15 cellular contexts compared by ENCODE assay signal in genomic region chr12:106644335-106645073, GRCh38.
DNase-seq lines count a peak whose midpoint lies in the region; ATAC-seq and TF ChIP-seq lines count a peak whose summit lies in the region.
"Had no signal": no experiment of that assay in that cellular context is flagged by ENCODE, and none has a peak within 500 bp of the region (broad histone marks: within the 10 kb centered on the region; RNA-seq: fewer than 3 reads in every experiment).

No MANE protein-coding gene starts in this region.

- peak overlapping the region; percentile 42 for H3K18ac ChIP-seq in neuronal stem cell (ENCODE audit: low read length)

- no peak overlapping the region for H2BK12ac ChIP-seq in neuronal stem cell (ENCODE audit: low read length)

- H3K27me3 ChIP-seq in dorsolateral prefrontal cortex: no peaks in the 10 kb centered on the region
- H3K27me3 ChIP-seq in neuronal stem cell (ENCODE audit: control insufficient read depth in 3 of 3, insufficient read depth in 3 of 3, low read depth in 1 of 3, low read length in 3 of 3): no peaks in the 10 kb centered on the region

- H3K23ac ChIP-seq in neuronal stem cell (ENCODE audit: low read depth, low read length, poor library complexity): no peak overlapping the region

- WGBS in neuronal stem cell (ENCODE audit: extremely low coverage in 2 of 2, insufficient read length in 2 of 2, insufficient replicate concordance in 1 of 2), 2 donors: no CpG with 5 or more reads among the region's 16 CpGs

- H3K4ac ChIP-seq in neuronal stem cell (ENCODE audit: low read length): no peak overlapping the region

- no peaks in the 10 kb centered on the region for H3K79me1 ChIP-seq in neuronal stem cell (ENCODE audit: low read depth, low read length)

- peak; percentile 15 for DNase-seq in NOMO-1 treated with DMSO at 0.1 percent for 48 hours (lab: John Stamatoyannopoulos, UW; ENCODE audit: unreplicated experiment)
- no peak for DNase-seq in NOMO-1 treated with dmso at 0.1 percent for 144 hours (lab: John Stamatoyannopoulos, UW; ENCODE audit: unreplicated experiment)
- peak in 7 of 10 donors; percentile 8 to 64 (median 49) for DNase-seq in dorsolateral prefrontal cortex
- DNase-seq in neuronal stem cell (ENCODE audit: low spot score): no peak
- DNase-seq in SKM-1 treated with dmso at 0.1 percent for 144 hours (lab: John Stamatoyannopoulos, UW; ENCODE audit: unreplicated experiment): no peak
- no peak for DNase-seq in activated naive CD4-positive, alpha-beta T cell treated with Interleukin-2 at 50 U/mL for 16 hours
- DNase-seq: activated CD4-positive, alpha-beta T cell treated with anti-CD3 and anti-CD28 coated beads for 48 hours; BE2C; HCEC 1CT had no signal

- peak in 2 of 56 donors; percentile 10 to 15 for TF ChIP-seq CTCF in dorsolateral prefrontal cortex (IDR thresholded peaks at IDR 0.05 in 54 of 56, conservative IDR thresholded peaks at IDR 0.05 in 2 of 56; ENCODE audit: low read depth in 1 of 56, partially characterized antibody in 56 of 56)

- H3K4me3 ChIP-seq in dorsolateral prefrontal cortex: peak overlapping the region in 34 of 59 donors; percentile 1 to 54 (median 27)
- H3K4me3 ChIP-seq in neuronal stem cell (ENCODE audit: low read length in 2 of 2): no peak overlapping the region
- H3K4me3 ChIP-seq: coronary artery, skin epidermis had no signal

- no peak overlapping the region for H2BK15ac ChIP-seq in neuronal stem cell (ENCODE audit: low read length)

- H4K8ac ChIP-seq in neuronal stem cell (ENCODE audit: low read depth, low read length): no peak overlapping the region

- H3K36me3 ChIP-seq in neuronal stem cell (replicated peaks in 1 of 2; ENCODE audit: control insufficient read depth in 2 of 2, insufficient read depth in 2 of 2, low read length in 2 of 2): peaks cover 0 to 99% of the 10 kb centered on the region in 2 donors
- H3K36me3 ChIP-seq: BE2C had no signal

- H3K14ac ChIP-seq in neuronal stem cell (ENCODE audit: low read length): no peak overlapping the region

- ATAC-seq in GM18502 (IDR thresholded peaks at IDR 0.05; ENCODE audit: poor library complexity, unreplicated experiment): no peak
- ATAC-seq: activated naive CD4-positive, alpha-beta T cell treated with anti-CD3 and anti-CD28 coated beads, Interleukin-2, amount 50 U/mL, for 72 hours had no signal

- peak overlapping the region in 58 of 59 donors; percentile 3 to 95 (median 83) for H3K27ac ChIP-seq in dorsolateral prefrontal cortex
- no peak overlapping the region for H3K27ac ChIP-seq in neuronal stem cell (replicated peaks; ENCODE audit: low read length)
- H3K27ac ChIP-seq in temporal lobe (ENCODE audit: low read depth, low read length): peak overlapping the region; percentile 87
- H3K27ac ChIP-seq: KMS-11 had no signal

- H2AFZ ChIP-seq in neuronal stem cell (ENCODE audit: low read length): no peak overlapping the region

- H2BK5ac ChIP-seq in neuronal stem cell (ENCODE audit: low read length): no peak overlapping the region

- H3K9me3 ChIP-seq in neuronal stem cell (replicated peaks in 1 of 2; ENCODE audit: control insufficient read depth in 2 of 2, insufficient read depth in 1 of 2, low read depth in 1 of 2, low read length in 2 of 2): peaks cover 0 to 7% of the 10 kb centered on the region in 2 donors
- H3K9me3 ChIP-seq: BE2C had no signal

- H4K91ac ChIP-seq in neuronal stem cell (ENCODE audit: low read depth, low read length, poor library complexity): no peak overlapping the region

- H2AK5ac ChIP-seq in neuronal stem cell (ENCODE audit: low read depth, low read length): no peak overlapping the region

- peaks cover 0 to 8% of the 10 kb centered on the region in 2 donors for H3K4me1 ChIP-seq in neuronal stem cell (ENCODE audit: control insufficient read depth in 2 of 2, insufficient read depth in 1 of 2, low read depth in 1 of 2, low read length in 2 of 2)
- H3K4me1 ChIP-seq: BE2C had no signal

- H3K9ac ChIP-seq in neuronal stem cell (ENCODE audit: low read depth, low read length, poor library complexity): no peak overlapping the region
- H3K9ac ChIP-seq: KMS-11 had no signal

- intact Hi-C loops in dorsolateral prefrontal cortex (cut with DNase I): loop anchor here (2.0 to 10.0 kb wide), 4 partner anchors 128 to 310 kb away; partner anchors contain the start of genes RIC8B (in 1 of the 2) and TMEM263 (in 1 of the 2)

- H3K4me2 ChIP-seq in neuronal stem cell (ENCODE audit: insufficient read depth, low read length, poor library complexity, severe bottlenecking): no peak overlapping the region
- H3K4me2 ChIP-seq: KMS-11 had no signal

- no peak overlapping the region for H2BK120ac ChIP-seq in neuronal stem cell (ENCODE audit: low read depth, low read length)

Comparison
In these comparisons a context has a peak if more than half of its experiments do, and no peak if none do; other contexts are left out.
1. DNase-seq: peak in NOMO-1 treated with DMSO at 0.1 percent for 48 hours (single experiment) and dorsolateral prefrontal cortex (7 of 10); none in NOMO-1 treated with dmso at 0.1 percent for 144 hours (single experiment), neuronal stem cell (single experiment), SKM-1 treated with dmso at 0.1 percent for 144 hours (single experiment) and activated naive CD4-positive, alpha-beta T cell treated with Interleukin-2 at 50 U/mL for 16 hours (single experiment).
2. H3K4me3 ChIP-seq: peak in dorsolateral prefrontal cortex (34 of 59); none in neuronal stem cell (0 of 2).